In the genomic region with DNA sequence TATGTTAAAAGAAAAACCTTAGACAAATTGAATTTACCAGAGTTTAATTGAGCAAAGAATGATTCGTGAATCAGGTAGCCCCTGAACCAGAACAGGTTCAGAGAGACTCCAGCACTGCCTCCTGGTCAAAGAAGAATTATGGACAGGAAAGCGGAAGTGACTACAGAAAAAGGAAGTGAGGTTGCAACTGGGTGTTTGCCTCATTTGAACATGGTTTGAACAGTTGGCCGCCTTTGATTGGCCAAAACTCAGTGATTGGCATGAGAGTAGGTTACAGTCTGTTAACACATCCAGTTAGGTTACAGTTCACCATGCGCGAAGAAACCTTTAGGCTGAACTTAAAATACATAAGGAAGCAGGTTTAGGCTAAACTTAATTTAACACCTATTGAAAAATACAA, we compare ENCODE assay signal across 20 cellular contexts.
DNase-seq lines count a peak whose midpoint lies in the region; ATAC-seq, FAIRE-seq and TF ChIP-seq lines count a peak whose summit lies in the region.
"Had no signal": no experiment of that assay in that cellular context is flagged by ENCODE, and none has a peak within 500 bp of the region (broad histone marks: within the 10 kb centered on the region; RNA-seq: fewer than 3 reads in every experiment).

No MANE protein-coding gene starts in this region.

- TF ChIP-seq RAD21 in GM12878 (IDR thresholded peaks at IDR 0.05; ENCODE audit: insufficient read depth, low read depth, low read length), result no peak

- H2AFZ ChIP-seq in Karpas-422 (ENCODE audit: low read length), result no peak overlapping the region
- H2AFZ ChIP-seq in GM12878 (ENCODE audit: control insufficient read depth, low read depth, low read length), result no peak overlapping the region

- in situ Hi-C loops in GM12878 (cut with MboI), result no loop called here

- H4K20me1 ChIP-seq in Karpas-422 (ENCODE audit: insufficient read depth, low read depth, low read length) (no peaks in the 10 kb centered on the region), GM12878 (ENCODE audit: control insufficient read depth, insufficient read depth) (no peaks in the 10 kb centered on the region)
- H4K20me1 ChIP-seq: BLaER1 treated with 17β-estradiol and CSF1 and Interleukin-3, amounts not matched to agents 10 nM and 100 nM had no signal

- no peak for ATAC-seq in GM12878
- no peak for ATAC-seq in HG03175 (IDR thresholded peaks at IDR 0.05; ENCODE audit: unreplicated experiment)
- ATAC-seq: A549, T-helper 17 cell had no signal

- H3K27ac ChIP-seq in Karpas-422 (ENCODE audit: low read length) (no peak overlapping the region), GM12878 (ENCODE audit: control insufficient read depth, insufficient read depth) (no peak overlapping the region)
- H3K27ac ChIP-seq: A549; BLaER1 treated with 17β-estradiol and CSF1 and Interleukin-3, amounts not matched to agents 10 nM and 100 nM had no signal

- DNase-seq in CD1c-positive myeloid dendritic cell (ENCODE audit: extremely low spot score) (peak; percentile 3), Karpas-422 (peak; percentile 46), NOMO-1 (lab: John Stamatoyannopoulos, UW; ENCODE audit: unreplicated experiment in 2 of 2) (peak; percentile 16 to 64), GM12878 (ENCODE audit: low read depth, low spot score) (no peak), NCI-H146 treated with DMSO at 0.1 percent for 48 hours (lab: John Stamatoyannopoulos, UW; ENCODE audit: unreplicated experiment) (no peak), SKM-1 treated with dmso at 0.1 percent for 144 hours (lab: John Stamatoyannopoulos, UW; ENCODE audit: unreplicated experiment) (no peak), DMS79 (lab: John Stamatoyannopoulos, UW) (no peak)
- DNase-seq: DND-41, H9, NCI-H1417, NCI-H2029, NCI-H2171 treated with DMSO at 0.1 percent for 48 hours, NCI-H774, SIG-M5, T-helper 17 cell had no signal

- 58% methylated on average over 5 of the region's 5 CpGs for WGBS in GM12878 (ENCODE audit: insufficient coverage, insufficient replicate concordance, low lambda C conversion rate, missing lambda C conversion rate)

- POLR2A ChIA-PET in GM12878 (lab: Charles Lee), result no interaction called here

- H3K27me3 ChIP-seq in Karpas-422 (ENCODE audit: low read length) (no peaks in the 10 kb centered on the region), GM12878 (replicated peaks in 1 of 2; ENCODE audit: control insufficient read depth in 2 of 2, insufficient read depth in 2 of 2, low read length in 1 of 2) (no peaks in the 10 kb centered on the region)
- H3K27me3 ChIP-seq: BLaER1 treated with 17β-estradiol and CSF1 and Interleukin-3, amounts not matched to agents 10 nM and 100 nM had no signal

- H3K9me3 ChIP-seq in Karpas-422 (ENCODE audit: low read length) (no peaks in the 10 kb centered on the region), GM12878 (replicated peaks; ENCODE audit: control insufficient read depth, insufficient read depth, low read length) (no peaks in the 10 kb centered on the region)
- H3K9me3 ChIP-seq: A549 had no signal

- H3K4me3 ChIP-seq in Karpas-422 (ENCODE audit: low read length) (no peak overlapping the region), GM12878 (no peak overlapping the region)
- H3K4me3 ChIP-seq: A549; BLaER1 treated with 17β-estradiol and CSF1 and Interleukin-3, amounts not matched to agents 10 nM and 100 nM had no signal

- RAD21 ChIA-PET in GM12878 (lab: Charles Lee; ENCODE audit: unreplicated experiment), result no interaction called here

- CTCF ChIA-PET in GM12878 (lab: Yijun Ruan, JAX), result no interaction called here

- no peak for TF ChIP-seq CTCF in GM12878 (IDR thresholded peaks at IDR 0.05 in 2 of 3, conservative IDR thresholded peaks at IDR 0.05 in 1 of 3; ENCODE audit: control insufficient read depth in 2 of 3, extremely low read depth in 1 of 3, insufficient read depth in 1 of 3, low read depth in 3 of 3, low read length in 3 of 3)

- H3K36me3 ChIP-seq in Karpas-422 (ENCODE audit: insufficient read depth, low read length) (no peaks in the 10 kb centered on the region), GM12878 (ENCODE audit: control insufficient read depth in 2 of 2, insufficient read depth in 2 of 2, low read length in 1 of 2) (no peaks in the 10 kb centered on the region)
- H3K36me3 ChIP-seq: BLaER1 treated with 17β-estradiol and CSF1 and Interleukin-3, amounts not matched to agents 10 nM and 100 nM had no signal

- no peak for FAIRE-seq in GM12878 (lab: Jason Lieb, UNC)
- FAIRE-seq: A549, G401.6, HTR-8/SVneo had no signal

- H3K9me2 ChIP-seq in Karpas-422 (replicated peaks; ENCODE audit: insufficient read depth, low read length), result no peaks in the 10 kb centered on the region

- BruUV-seq in GM12878 (replicated peaks; lab: Mats Ljungman, UMichigan), result no TSS peak

- no peak for TF ChIP-seq POLR2A in GM12878 (IDR thresholded peaks at IDR 0.05; ENCODE audit: low read depth, low read length)

- SMC1A ChIA-PET in GM12878 (lab: Charles Lee; ENCODE audit: uncharacterized antibody, unreplicated experiment), result no interaction called here

- H3K9ac ChIP-seq in Karpas-422 (ENCODE audit: low read length) (no peak overlapping the region), GM12878 (ENCODE audit: control insufficient read depth, insufficient read depth, low read length) (no peak overlapping the region)
- H3K9ac ChIP-seq: BLaER1 treated with 17β-estradiol and CSF1 and Interleukin-3, amounts not matched to agents 10 nM and 100 nM had no signal

- intact Hi-C loops in GM12878 (cut with micrococcal nuclease; ENCODE audit: unreplicated experiment), result no loop called here

- H3K4me1 ChIP-seq in Karpas-422 (ENCODE audit: low read length) (no peaks in the 10 kb centered on the region), GM12878 (ENCODE audit: control insufficient read depth, insufficient read depth, low read length) (no peaks in the 10 kb centered on the region)
- H3K4me1 ChIP-seq: A549; BLaER1 treated with 17β-estradiol and CSF1 and Interleukin-3, amounts not matched to agents 10 nM and 100 nM had no signal

- H3K79me2 ChIP-seq in Karpas-422 (ENCODE audit: low read length) (no peaks in the 10 kb centered on the region), GM12878 (ENCODE audit: control insufficient read depth, insufficient read depth, low read length) (no peaks in the 10 kb centered on the region)

- no peak overlapping the region for H3K4me2 ChIP-seq in Karpas-422 (ENCODE audit: low read depth, low read length, poor library complexity, severe bottlenecking)
- H3K4me2 ChIP-seq in GM12878 (ENCODE audit: control insufficient read depth, insufficient read depth), result no peak overlapping the region
- H3K4me2 ChIP-seq: A549; BLaER1 treated with 17β-estradiol and CSF1 and Interleukin-3, amounts not matched to agents 10 nM and 100 nM had no signal

- TF ChIP-seq EP300 in GM12878 (IDR thresholded peaks at IDR 0.05; ENCODE audit: borderline replicate concordance in 1 of 2, control insufficient read depth in 1 of 2, low read depth in 2 of 2, low read length in 2 of 2), result no peak

TF ChIP-seq in GM12878, 131 proteins besides CTCF, POLR2A, EP300 and RAD21:
- TF ChIP-seq MYC (IDR thresholded peaks at IDR 0.05; ENCODE audit: insufficient read depth, insufficient read length, insufficient replicate concordance, low read length, severe bottlenecking) (no peak), MTA2 (IDR thresholded peaks at IDR 0.05; ENCODE audit: low read depth) (no peak), ZBED1 (IDR thresholded peaks at IDR 0.05; ENCODE audit: borderline replicate concordance) (no peak)
- TF ChIP-seq, protein P1, sequence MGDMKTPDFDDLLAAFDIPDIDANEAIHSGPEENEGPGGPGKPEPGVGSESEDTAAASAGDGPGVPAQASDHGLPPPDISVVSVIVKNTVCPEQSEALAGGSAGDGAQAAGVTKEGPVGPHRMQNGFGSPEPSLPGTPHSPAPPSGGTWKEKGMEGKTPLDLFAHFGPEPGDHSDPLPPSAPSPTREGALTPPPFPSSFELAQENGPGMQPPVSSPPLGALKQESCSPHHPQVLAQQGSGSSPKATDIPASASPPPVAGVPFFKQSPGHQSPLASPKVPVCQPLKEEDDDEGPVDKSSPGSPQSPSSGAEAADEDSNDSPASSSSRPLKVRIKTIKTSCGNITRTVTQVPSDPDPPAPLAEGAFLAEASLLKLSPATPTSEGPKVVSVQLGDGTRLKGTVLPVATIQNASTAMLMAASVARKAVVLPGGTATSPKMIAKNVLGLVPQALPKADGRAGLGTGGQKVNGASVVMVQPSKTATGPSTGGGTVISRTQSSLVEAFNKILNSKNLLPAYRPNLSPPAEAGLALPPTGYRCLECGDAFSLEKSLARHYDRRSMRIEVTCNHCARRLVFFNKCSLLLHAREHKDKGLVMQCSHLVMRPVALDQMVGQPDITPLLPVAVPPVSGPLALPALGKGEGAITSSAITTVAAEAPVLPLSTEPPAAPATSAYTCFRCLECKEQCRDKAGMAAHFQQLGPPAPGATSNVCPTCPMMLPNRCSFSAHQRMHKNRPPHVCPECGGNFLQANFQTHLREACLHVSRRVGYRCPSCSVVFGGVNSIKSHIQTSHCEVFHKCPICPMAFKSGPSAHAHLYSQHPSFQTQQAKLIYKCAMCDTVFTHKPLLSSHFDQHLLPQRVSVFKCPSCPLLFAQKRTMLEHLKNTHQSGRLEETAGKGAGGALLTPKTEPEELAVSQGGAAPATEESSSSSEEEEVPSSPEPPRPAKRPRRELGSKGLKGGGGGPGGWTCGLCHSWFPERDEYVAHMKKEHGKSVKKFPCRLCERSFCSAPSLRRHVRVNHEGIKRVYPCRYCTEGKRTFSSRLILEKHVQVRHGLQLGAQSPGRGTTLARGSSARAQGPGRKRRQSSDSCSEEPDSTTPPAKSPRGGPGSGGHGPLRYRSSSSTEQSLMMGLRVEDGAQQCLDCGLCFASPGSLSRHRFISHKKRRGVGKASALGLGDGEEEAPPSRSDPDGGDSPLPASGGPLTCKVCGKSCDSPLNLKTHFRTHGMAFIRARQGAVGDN (IDR thresholded peaks at IDR 0.05), result no peak
- TF ChIP-seq, protein P2, sequence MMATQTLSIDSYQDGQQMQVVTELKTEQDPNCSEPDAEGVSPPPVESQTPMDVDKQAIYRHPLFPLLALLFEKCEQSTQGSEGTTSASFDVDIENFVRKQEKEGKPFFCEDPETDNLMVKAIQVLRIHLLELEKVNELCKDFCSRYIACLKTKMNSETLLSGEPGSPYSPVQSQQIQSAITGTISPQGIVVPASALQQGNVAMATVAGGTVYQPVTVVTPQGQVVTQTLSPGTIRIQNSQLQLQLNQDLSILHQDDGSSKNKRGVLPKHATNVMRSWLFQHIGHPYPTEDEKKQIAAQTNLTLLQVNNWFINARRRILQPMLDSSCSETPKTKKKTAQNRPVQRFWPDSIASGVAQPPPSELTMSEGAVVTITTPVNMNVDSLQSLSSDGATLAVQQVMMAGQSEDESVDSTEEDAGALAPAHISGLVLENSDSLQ (IDR thresholded peaks at IDR 0.05), result peak; percentile 63
TF ChIP-seq in GM12878: peak in this region for 1.

Comparison
In these comparisons a context has a peak if more than half of its experiments do, and no peak if none do; other contexts are left out.
1. DNase-seq: peak in CD1c-positive myeloid dendritic cell (single experiment), Karpas-422 (single experiment) and NOMO-1 (2 of 2); none in GM12878 (single experiment), NCI-H146 treated with DMSO at 0.1 percent for 48 hours (single experiment), SKM-1 treated with dmso at 0.1 percent for 144 hours (single experiment) and DMS79 (single experiment).